Comparison of ENCODE assay signal across 9 cellular contexts in the genomic region with DNA sequence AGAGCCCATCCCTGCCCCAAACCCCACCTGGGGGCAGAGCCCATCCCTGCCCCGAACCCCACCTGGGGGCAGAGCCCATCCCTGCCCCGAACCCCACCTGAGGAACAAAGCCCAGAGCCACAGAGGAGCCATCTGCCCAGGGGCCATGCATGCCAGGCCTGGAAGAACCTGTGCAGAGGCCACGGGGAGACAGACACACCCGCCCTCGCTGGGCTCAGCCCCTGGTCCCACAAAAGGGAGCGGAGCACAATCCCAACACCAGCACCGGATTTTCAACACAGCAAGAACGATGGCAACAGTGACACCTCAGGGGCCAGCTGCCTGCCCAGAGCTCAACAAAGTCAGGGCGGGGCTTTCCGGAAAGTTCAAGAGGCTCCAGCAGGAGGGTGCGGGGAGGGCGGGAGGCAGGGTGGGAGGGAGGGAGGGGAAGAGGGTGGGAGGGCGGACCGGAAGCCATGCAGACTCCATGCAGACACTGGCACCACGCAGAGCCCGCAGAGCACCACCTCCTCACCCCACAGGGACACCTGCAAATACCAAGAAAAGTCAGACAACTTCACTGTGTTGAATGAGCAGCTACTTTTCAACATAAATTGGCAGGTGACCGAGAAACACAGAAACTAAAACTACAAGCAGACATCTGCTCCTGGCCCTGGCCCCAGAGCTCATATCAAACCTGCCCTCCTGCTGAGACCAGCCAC. TPM values are rescaled to one million over a fixed set of nuclear protein-coding genes. Genes with fewer than 3 reads are reported as not detected.
DNase-seq lines count a peak whose midpoint lies in the region; ATAC-seq and TF ChIP-seq lines count a peak whose summit lies in the region.
"Had no signal": no experiment of that assay in that cellular context is flagged by ENCODE, and none has a peak within 500 bp of the region (broad histone marks: within the 10 kb centered on the region; RNA-seq: fewer than 3 reads in every experiment).

No MANE protein-coding gene starts in this region.

- H3K27me3 ChIP-seq in KMS-11 (ENCODE audit: insufficient read depth, low read depth) (no peaks in the 10 kb centered on the region), heart left ventricle (no peaks in the 10 kb centered on the region)
- H3K27me3 ChIP-seq: adrenal gland had no signal

- peak; percentile 45 for DNase-seq in activated T-cell treated with anti-CD3 and anti-CD28 coated beads, Interleukin-2, amount 50 U/mL, for 1 hour
- DNase-seq in heart left ventricle, result peak in 4 of 5 donors; percentile 39 to 56 (median 46)
- peak; percentile 13 to 33 for DNase-seq in stimulated activated CD8-positive, alpha-beta memory T cell treated with anti-CD3 and anti-CD28 coated beads, Interleukin-15, amount 100 ng/mL, for 48 hours (ENCODE audit: low read depth in 2 of 2)
- DNase-seq in KG1 (lab: John Stamatoyannopoulos, UW), result no peak
- no peak for DNase-seq in kidney tubule cell (ENCODE audit: low spot score)

- no peak for TF ChIP-seq CTCF in KMS-11 (conservative IDR thresholded peaks at IDR 0.05; ENCODE audit: low read depth, low read length)
- no peak for TF ChIP-seq CTCF in heart left ventricle (IDR thresholded peaks at IDR 0.05)

- intact Hi-C loops in heart left ventricle (cut with DNase I), result loop anchor here in 1 of 10 donors (1.0 to 2.0 kb wide), 2 partner anchors 24 to 28 kb away; a partner anchor contains a TSS

- H3K27ac ChIP-seq in KMS-11, result peak overlapping the region; percentile 88
- H3K27ac ChIP-seq in heart left ventricle, result peak overlapping the region in 10 of 12 donors; percentile 22 to 74 (median 64)

- no peak for TF ChIP-seq POLR2A in heart left ventricle (IDR thresholded peaks at IDR 0.05)

- H3K36me3 ChIP-seq in KMS-11 (ENCODE audit: insufficient read depth) (no peaks in the 10 kb centered on the region; the same call in 1 of the 2 replicates), heart left ventricle (peaks cover 5 to 73% (median 57%) of the 10 kb centered on the region in 9 donors)

- H3K79me2 ChIP-seq in KMS-11 (ENCODE audit: insufficient read depth, low read depth), result peaks cover 17% of the 10 kb centered on the region; the same call in 1 of the 2 replicates

- WGBS in heart left ventricle, 4 donors, result 26 to 56% (median 47%) methylated on average over 5 to 17 of the region's 17 CpGs

- peak overlapping the region; percentile 49; the same call in 1 of the 2 replicates for H3K9ac ChIP-seq in KMS-11

- no peaks in the 10 kb centered on the region for H3K9me3 ChIP-seq in heart left ventricle
- H3K9me3 ChIP-seq: adrenal gland had no signal

- no peak overlapping the region for H2AFZ ChIP-seq in KMS-11 (ENCODE audit: low read depth)

- H3K4me3 ChIP-seq in KMS-11 (IDR thresholded peaks at IDR 0.05; ENCODE audit: insufficient read depth, low read depth, low read length) (no peak overlapping the region), heart left ventricle (peak overlapping the region in 3 of 12 donors; percentile 8 to 20 (median 13))
- H3K4me3 ChIP-seq: adrenal gland had no signal

- H4K20me1 ChIP-seq in KMS-11 (ENCODE audit: insufficient read depth), result no peaks in the 10 kb centered on the region

- peak overlapping the region; percentile 88 for H3K4me2 ChIP-seq in KMS-11

- peaks cover 37% of the 10 kb centered on the region for H3K4me1 ChIP-seq in KMS-11 (ENCODE audit: low read depth, poor library complexity, severe bottlenecking)
- H3K4me1 ChIP-seq in heart left ventricle, result peaks cover 0 to 23% (median 14%) of the 10 kb centered on the region in 12 donors
- H3K4me1 ChIP-seq: adrenal gland had no signal

- ATAC-seq in heart left ventricle, result peak in 3 of 4 donors; percentile 60 to 67 (median 60)
- ATAC-seq in HG02852 (IDR thresholded peaks at IDR 0.05; ENCODE audit: unreplicated experiment), result no peak
- ATAC-seq in GM18520 (IDR thresholded peaks at IDR 0.05; ENCODE audit: unreplicated experiment), result no peak

RNA-seq across cellular contexts. Expression of a gene that starts 27.9 kb away (rescaled TPM):
- total RNA-seq in heart left ventricle, result 1 to 10 TPM in 7 of 9 donors, under 1 TPM in 2; 0.91 to 4.5 (median 3.3) TPM
- polyA plus RNA-seq in heart left ventricle, result 1 to 10 TPM; 1.8 to 2.4 TPM

RNA-seq across cellular contexts. Expression of a gene that starts 38.5 kb away (rescaled TPM):
- 100 to 1,000 TPM in 1 of 9 donors, 10 to 100 TPM in 8; 55.5 to 130 (median 71.9) TPM for total RNA-seq in heart left ventricle
- 10 to 100 TPM; 20.0 to 28.8 TPM for polyA plus RNA-seq in heart left ventricle

RNA-seq across cellular contexts. Expression of a gene that starts 47.1 kb away (rescaled TPM):
- 100 to 1,000 TPM in 7 of 9 donors, 10 to 100 TPM in 2; 70.7 to 194 (median 116) TPM for total RNA-seq in heart left ventricle
- 100 to 1,000 TPM in 1 of 2 donors, 10 to 100 TPM in 1; 82.4 to 263 TPM for polyA plus RNA-seq in heart left ventricle

Comparison
In these comparisons a context has a peak if more than half of its experiments do, and no peak if none do; other contexts are left out.
1. DNase-seq: peak in activated T-cell treated with anti-CD3 and anti-CD28 coated beads, Interleukin-2, amount 50 U/mL, for 1 hour (single experiment), heart left ventricle (4 of 5) and stimulated activated CD8-positive, alpha-beta memory T cell treated with anti-CD3 and anti-CD28 coated beads, Interleukin-15, amount 100 ng/mL, for 48 hours (2 of 2); none in KG1 (single experiment) and kidney tubule cell (single experiment).
2. ATAC-seq: peak in heart left ventricle (3 of 4); none in HG02852 (single experiment) and GM18520 (single experiment).